In the genomic region with DNA sequence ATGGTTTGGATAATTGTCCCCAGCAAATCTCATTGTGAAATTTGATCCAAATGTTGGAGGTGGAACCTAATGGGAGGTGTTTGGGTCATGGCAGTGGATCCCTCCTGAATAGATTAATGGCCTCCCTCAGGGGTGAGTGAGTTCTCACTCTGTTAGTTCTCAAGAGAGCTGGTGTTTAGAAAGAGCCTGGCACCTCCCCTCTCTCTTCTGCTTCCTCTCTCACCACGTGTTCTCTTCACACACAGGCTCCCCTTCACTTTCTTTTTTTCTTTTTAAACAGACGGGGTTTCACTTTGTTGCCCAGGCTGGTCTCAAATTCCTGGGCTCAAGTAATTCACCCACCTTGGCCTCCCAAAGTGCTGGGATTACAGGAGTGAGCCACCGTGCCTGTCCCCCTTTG, we compare ENCODE assay signal across 23 cellular contexts.
DNase-seq lines count a peak whose midpoint lies in the region; ATAC-seq, FAIRE-seq and TF ChIP-seq lines count a peak whose summit lies in the region.
"Had no signal": no experiment of that assay in that cellular context is flagged by ENCODE, and none has a peak within 500 bp of the region (broad histone marks: within the 10 kb centered on the region; RNA-seq: fewer than 3 reads in every experiment).

No MANE protein-coding gene starts in this region.

- H3K4ac ChIP-seq in IMR-90 (ENCODE audit: low read depth, low read length), result no peak overlapping the region

- peaks cover 6% of the 10 kb centered on the region for H3K4me1 ChIP-seq in IMR-90 (ENCODE audit: control insufficient read depth, insufficient read depth, low read length)
- H3K4me1 ChIP-seq: right lobe of liver had no signal

- no peak overlapping the region for H4K8ac ChIP-seq in IMR-90 (ENCODE audit: low read depth in 2 of 2, low read length in 2 of 2)

- WGBS in IMR-90 (ENCODE audit: extremely low coverage in 2 of 2, insufficient read length in 1 of 2), 2 experiments, result 65% methylated on average over 3 of the region's 3 CpGs; no CpG with 5 or more reads in 1 of the 2 experiments

- no peak overlapping the region for H3K18ac ChIP-seq in IMR-90 (ENCODE audit: low read depth, low read length)

- no peaks in the 10 kb centered on the region for H3K9me1 ChIP-seq in IMR-90 (ENCODE audit: insufficient read depth, low read length)

- TF ChIP-seq POLR2A in IMR-90 (IDR thresholded peaks at IDR 0.05; ENCODE audit: low read depth, low read length), result no peak
- TF ChIP-seq POLR2A in GM12891 (IDR thresholded peaks at IDR 0.05; ENCODE audit: low read depth, low read length), result no peak

- H3K9me3 ChIP-seq in IMR-90 (ENCODE audit: control insufficient read depth, insufficient read depth, low read length), result no peaks in the 10 kb centered on the region
- H3K9me3 ChIP-seq in MG63, result no peaks in the 10 kb centered on the region
- H3K9me3 ChIP-seq: right lobe of liver had no signal

- H3K4me3 ChIP-seq in IMR-90 (ENCODE audit: insufficient read depth, low read depth, low read length), result no peak overlapping the region
- H3K4me3 ChIP-seq in MG63, result no peak overlapping the region
- H3K4me3 ChIP-seq: right lobe of liver had no signal

- H3K23ac ChIP-seq in IMR-90 (ENCODE audit: low read depth, low read length), result no peak overlapping the region

- H3K4me2 ChIP-seq in IMR-90 (ENCODE audit: low read depth, low read length), result no peak overlapping the region

- H4K91ac ChIP-seq in IMR-90 (ENCODE audit: insufficient read depth, low read depth, low read length), result no peak overlapping the region

- CTCF ChIA-PET in IMR-90 (lab: Yijun Ruan, JAX), result no interaction called here

- no peak overlapping the region for H2BK120ac ChIP-seq in IMR-90 (ENCODE audit: low read depth, low read length)

- H3K14ac ChIP-seq in IMR-90 (replicated peaks; ENCODE audit: low read depth, low read length), result 0 out of 2 replicates have a peak overlapping the region, but pooled peaks have one; percentile 24

- H3K9ac ChIP-seq in IMR-90 (ENCODE audit: low read depth, low read length), result no peak overlapping the region

- no peaks in the 10 kb centered on the region for H3K27me3 ChIP-seq in IMR-90 (ENCODE audit: control insufficient read depth, insufficient read depth, low read length)
- no peaks in the 10 kb centered on the region for H3K27me3 ChIP-seq in MG63
- H3K27me3 ChIP-seq: right lobe of liver had no signal

- no peaks in the 10 kb centered on the region for H3K36me3 ChIP-seq in IMR-90 (ENCODE audit: control insufficient read depth, insufficient read depth, low read length)
- no peaks in the 10 kb centered on the region for H3K36me3 ChIP-seq in MG63
- H3K36me3 ChIP-seq: right lobe of liver, WERI-Rb-1 had no signal

- H3K56ac ChIP-seq in IMR-90 (ENCODE audit: extremely low read depth, insufficient read depth, low read length), result no peak overlapping the region

- TF ChIP-seq RAD21 in IMR-90 (IDR thresholded peaks at IDR 0.05; ENCODE audit: low read length), result no peak

- POLR2A ChIA-PET in IMR-90 (lab: Charles Lee; ENCODE audit: unreplicated experiment), result no interaction called here

- no peak overlapping the region for H2AK5ac ChIP-seq in IMR-90 (ENCODE audit: low read depth, low read length)

- intact Hi-C loops in IMR-90 (cut with micrococcal nuclease), result no loop called here

- no peak overlapping the region for H3K27ac ChIP-seq in IMR-90 (ENCODE audit: insufficient read depth, low read length)
- H3K27ac ChIP-seq: right lobe of liver, RWPE1, WERI-Rb-1 had no signal

- H2BK20ac ChIP-seq in IMR-90 (ENCODE audit: low read depth, low read length), result no peak overlapping the region

- in situ Hi-C loops in IMR-90 (cut with MboI; ENCODE audit: low sequenced_read_pairs), result no loop called here

- dilution Hi-C loops in IMR-90 (cut with HindIII; ENCODE audit: low sequenced_read_pairs, unreplicated experiment), result no loop called here

- FAIRE-seq in GM18507 (lab: Jason Lieb, UNC) (peak; percentile 42), GM12891 (lab: Jason Lieb, UNC) (no peak)
- FAIRE-seq: endometrium, H54, HepG2 had no signal

- H2BK5ac ChIP-seq in IMR-90 (ENCODE audit: low read depth, low read length, poor library complexity, severe bottlenecking), result no peak overlapping the region

- no TSS peak for BruUV-seq in IMR-90 (replicated peaks; lab: Mats Ljungman, UMichigan)

- no peak for TF ChIP-seq CTCF in IMR-90 (conservative IDR thresholded peaks at IDR 0.05; ENCODE audit: low read depth, low read length)

- no peak overlapping the region for H2BK15ac ChIP-seq in IMR-90 (ENCODE audit: low read depth, low read length)

- ATAC-seq in GM19395 (IDR thresholded peaks at IDR 0.05; ENCODE audit: unreplicated experiment) (peak; percentile 53), IMR-90 (ENCODE audit: low read depth) (no peak)
- ATAC-seq: HepG2, right lobe of liver had no signal

- H2AK9ac ChIP-seq in IMR-90 (replicated peaks; ENCODE audit: low read depth, low read length, poor library complexity), result no peak overlapping the region

- DNase-seq in GM18507 (ENCODE audit: extremely low spot score, insufficient read length, low read depth), result no peak
- DNase-seq in IMR-90, result no peak
- DNase-seq in left kidney (ENCODE audit: low read depth, low spot score), result peak; percentile 32
- DNase-seq in activated CD4-positive, CD25-positive, alpha-beta regulatory T cell treated with anti-CD3 and anti-CD28 coated beads, Interleukin-2, amount 50 U/mL, for 72 hours, result no peak
- DNase-seq in MG63, result no peak
- no peak for DNase-seq in GM12891 (ENCODE audit: insufficient read length, low spot score)
- DNase-seq: activated effector memory CD4-positive, alpha-beta T cell treated with Interleukin-2 at 50 U/mL for 16 hours; AML-193; amygdala; hypothalamus; kidney glomerular epithelial cell; midbrain; NCI-H1048; NCI-H2107; NCI-H774; right lobe of liver; stimulated activated CD4-positive, alpha-beta T cell treated with anti-CD3 and anti-CD28 coated beads, Interleukin-2, amount 100 ng/mL, for 24 hours; WERI-Rb-1 had no signal

- no peaks in the 10 kb centered on the region for H4K20me1 ChIP-seq in IMR-90 (ENCODE audit: insufficient read depth, low read length)

- H2AFZ ChIP-seq in IMR-90 (replicated peaks; ENCODE audit: low read length, poor library complexity), result no peak overlapping the region

- no peak overlapping the region for H4K5ac ChIP-seq in IMR-90 (ENCODE audit: low read depth, low read length)

- H3K79me1 ChIP-seq in IMR-90 (ENCODE audit: low read depth in 1 of 2, low read length in 2 of 2), result no peaks in the 10 kb centered on the region

TF ChIP-seq in IMR-90, 13 proteins besides CTCF, POLR2A, EP300 and RAD21:
- no peak for TF ChIP-seq RFX5 (IDR thresholded peaks at IDR 0.05; ENCODE audit: low read depth, low read length)
- no peak for TF ChIP-seq CEBPB (IDR thresholded peaks at IDR 0.05; ENCODE audit: low read depth, low read length)
- TF ChIP-seq SMC3 (IDR thresholded peaks at IDR 0.05; ENCODE audit: low read depth, low read length), result no peak
- TF ChIP-seq, protein P1, sequence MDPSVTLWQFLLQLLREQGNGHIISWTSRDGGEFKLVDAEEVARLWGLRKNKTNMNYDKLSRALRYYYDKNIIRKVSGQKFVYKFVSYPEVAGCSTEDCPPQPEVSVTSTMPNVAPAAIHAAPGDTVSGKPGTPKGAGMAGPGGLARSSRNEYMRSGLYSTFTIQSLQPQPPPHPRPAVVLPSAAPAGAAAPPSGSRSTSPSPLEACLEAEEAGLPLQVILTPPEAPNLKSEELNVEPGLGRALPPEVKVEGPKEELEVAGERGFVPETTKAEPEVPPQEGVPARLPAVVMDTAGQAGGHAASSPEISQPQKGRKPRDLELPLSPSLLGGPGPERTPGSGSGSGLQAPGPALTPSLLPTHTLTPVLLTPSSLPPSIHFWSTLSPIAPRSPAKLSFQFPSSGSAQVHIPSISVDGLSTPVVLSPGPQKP (IDR thresholded peaks at IDR 0.05; ENCODE audit: borderline replicate concordance, low read depth, low read length), result no peak
- no peak for TF ChIP-seq CHD1 (IDR thresholded peaks at IDR 0.05; ENCODE audit: low read depth, low read length)
- no peak for TF ChIP-seq FOS (IDR thresholded peaks at IDR 0.05; ENCODE audit: low read depth, low read length)
- TF ChIP-seq MXI1 (IDR thresholded peaks at IDR 0.05; ENCODE audit: borderline replicate concordance, low read depth, low read length), result no peak
- no peak for TF ChIP-seq RCOR1 (IDR thresholded peaks at IDR 0.05; ENCODE audit: insufficient replicate concordance, low read length)
- no peak for TF ChIP-seq BHLHE40 (IDR thresholded peaks at IDR 0.05; ENCODE audit: low read depth, low read length)
- no peak for TF ChIP-seq MAZ (IDR thresholded peaks at IDR 0.05; ENCODE audit: borderline replicate concordance, low read depth, low read length)

TF ChIP-seq in GM12891, 5 proteins besides CTCF, POLR2A, EP300 and RAD21:
- TF ChIP-seq POLR2AphosphoS5 (IDR thresholded peaks at IDR 0.05; ENCODE audit: low read depth, low read length), result no peak
- no peak for TF ChIP-seq SPI1 (IDR thresholded peaks at IDR 0.05; ENCODE audit: low read depth, low read length)
- TF ChIP-seq PAX5 (IDR thresholded peaks at IDR 0.05; ENCODE audit: insufficient read depth, low read length, severe bottlenecking), result no peak
TF ChIP-seq in GM12891: peak in this region for 0.
